In genomic region chr11:2250485-2250884, GRCh38 we compare ENCODE assay signal across 20 cellular contexts. TPM values are rescaled to one million over a fixed set of nuclear protein-coding genes. Genes with fewer than 3 reads are reported as not detected.
"Had no signal": no experiment of that assay in that cellular context is flagged by ENCODE, and none has a peak within 500 bp of the region (broad histone marks: within the 10 kb centered on the region; RNA-seq: fewer than 3 reads in every experiment).

No MANE protein-coding gene starts in this region.

- DNase-seq: effector memory CD8-positive, alpha-beta T cell; esophagus squamous epithelium; foreskin keratinocyte; hippocampal formation; kidney glomerular epithelial cell; mesendoderm; naive thymus-derived CD4-positive, alpha-beta T cell; nucleus accumbens; stimulated activated CD4-positive, alpha-beta T cell treated with anti-CD3 and anti-CD28 coated beads, Interleukin-2, amount 100 ng/mL, for 24 hours; stimulated activated CD4-positive, alpha-beta T cell treated with anti-CD3 and anti-CD28 coated beads, Interleukin-4, amount 100 ng/mL, for 4 hours; stimulated activated naive CD4-positive, alpha-beta T cell treated with Interleukin-2 at 50 U/mL for 16 hours had no signal

- H3K36me3 ChIP-seq: esophagus squamous epithelium, pancreas, right lobe of liver had no signal

- H3K4me1 Mint-ChIP-seq: central memory CD8-positive, alpha-beta T cell; naive thymus-derived CD4-positive, alpha-beta T cell had no signal

- H3K4me3 ChIP-seq: esophagus squamous epithelium, pancreas, right lobe of liver had no signal

- H3K27ac ChIP-seq: esophagus squamous epithelium, foreskin keratinocyte, pancreas, right lobe of liver had no signal

- ATAC-seq: effector memory CD8-positive, alpha-beta T cell; foreskin keratinocyte; naive thymus-derived CD4-positive, alpha-beta T cell; pancreas had no signal

- H3K4me3 Mint-ChIP-seq: central memory CD8-positive, alpha-beta T cell; effector memory CD8-positive, alpha-beta T cell; naive thymus-derived CD4-positive, alpha-beta T cell had no signal

- H3K4me1 ChIP-seq: esophagus squamous epithelium, foreskin keratinocyte, pancreas, right lobe of liver had no signal

- H3K9me3 ChIP-seq: esophagus squamous epithelium, pancreas, right lobe of liver had no signal

- H3K27me3 ChIP-seq: pancreas, right lobe of liver had no signal

- H3K27ac Mint-ChIP-seq: naive thymus-derived CD4-positive, alpha-beta T cell; progenitor cell of endocrine pancreas had no signal

RNA-seq across cellular contexts. Expression of gene ASCL2, which starts 19.9 kb away (rescaled TPM):
- total RNA-seq: renal cortical epithelial cell, skeletal muscle tissue had no signal
- polyA plus RNA-seq: naive thymus-derived CD4-positive, alpha-beta T cell; neural cell had no signal

RNA-seq across cellular contexts. Expression of gene C11orf21, which starts 51.2 kb away (rescaled TPM):
- total RNA-seq: epithelial cell of proximal tubule, foreskin keratinocyte, lung microvascular endothelial cell had no signal
- polyA plus RNA-seq: foreskin keratinocyte, neural cell had no signal

RNA-seq across cellular contexts. Expression of gene TSPAN32, which starts 51.3 kb away (rescaled TPM):
- total RNA-seq: epithelial cell of proximal tubule, foreskin keratinocyte, lung microvascular endothelial cell, renal cortical epithelial cell had no signal
- polyA plus RNA-seq: foreskin keratinocyte, neural cell had no signal
